ENCODE assay signal across 1 cellular context in the genomic region with DNA sequence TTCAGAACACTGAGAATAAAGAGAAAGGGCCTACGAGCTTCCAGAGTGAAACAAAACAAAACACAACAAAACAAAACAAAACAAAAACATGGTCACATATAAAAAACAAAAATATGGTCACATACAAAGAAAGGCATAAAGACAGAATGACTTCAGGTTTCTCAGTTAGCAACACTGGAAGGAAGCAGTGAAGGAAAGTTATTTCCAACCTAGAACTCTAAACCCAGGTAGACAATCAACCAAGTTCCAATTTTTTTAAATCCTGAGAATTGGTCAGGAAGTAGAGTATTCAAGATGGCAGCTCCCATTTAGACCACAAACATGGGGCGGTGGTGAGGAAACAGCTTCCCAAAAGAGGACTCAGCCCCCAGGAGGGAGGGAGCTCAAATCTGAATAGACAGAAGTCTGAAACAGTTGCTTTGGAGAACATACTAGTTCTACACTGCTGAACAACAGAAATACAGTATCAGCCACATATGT.
TF ChIP-seq lines count a peak whose summit lies in the region.

No MANE protein-coding gene starts in this region.

TF ChIP-seq in K562, 482 proteins besides CTCF, POLR2A, EP300 and RAD21 (continued from another document and continues in another):
- TF ChIP-seq, protein P1, sequence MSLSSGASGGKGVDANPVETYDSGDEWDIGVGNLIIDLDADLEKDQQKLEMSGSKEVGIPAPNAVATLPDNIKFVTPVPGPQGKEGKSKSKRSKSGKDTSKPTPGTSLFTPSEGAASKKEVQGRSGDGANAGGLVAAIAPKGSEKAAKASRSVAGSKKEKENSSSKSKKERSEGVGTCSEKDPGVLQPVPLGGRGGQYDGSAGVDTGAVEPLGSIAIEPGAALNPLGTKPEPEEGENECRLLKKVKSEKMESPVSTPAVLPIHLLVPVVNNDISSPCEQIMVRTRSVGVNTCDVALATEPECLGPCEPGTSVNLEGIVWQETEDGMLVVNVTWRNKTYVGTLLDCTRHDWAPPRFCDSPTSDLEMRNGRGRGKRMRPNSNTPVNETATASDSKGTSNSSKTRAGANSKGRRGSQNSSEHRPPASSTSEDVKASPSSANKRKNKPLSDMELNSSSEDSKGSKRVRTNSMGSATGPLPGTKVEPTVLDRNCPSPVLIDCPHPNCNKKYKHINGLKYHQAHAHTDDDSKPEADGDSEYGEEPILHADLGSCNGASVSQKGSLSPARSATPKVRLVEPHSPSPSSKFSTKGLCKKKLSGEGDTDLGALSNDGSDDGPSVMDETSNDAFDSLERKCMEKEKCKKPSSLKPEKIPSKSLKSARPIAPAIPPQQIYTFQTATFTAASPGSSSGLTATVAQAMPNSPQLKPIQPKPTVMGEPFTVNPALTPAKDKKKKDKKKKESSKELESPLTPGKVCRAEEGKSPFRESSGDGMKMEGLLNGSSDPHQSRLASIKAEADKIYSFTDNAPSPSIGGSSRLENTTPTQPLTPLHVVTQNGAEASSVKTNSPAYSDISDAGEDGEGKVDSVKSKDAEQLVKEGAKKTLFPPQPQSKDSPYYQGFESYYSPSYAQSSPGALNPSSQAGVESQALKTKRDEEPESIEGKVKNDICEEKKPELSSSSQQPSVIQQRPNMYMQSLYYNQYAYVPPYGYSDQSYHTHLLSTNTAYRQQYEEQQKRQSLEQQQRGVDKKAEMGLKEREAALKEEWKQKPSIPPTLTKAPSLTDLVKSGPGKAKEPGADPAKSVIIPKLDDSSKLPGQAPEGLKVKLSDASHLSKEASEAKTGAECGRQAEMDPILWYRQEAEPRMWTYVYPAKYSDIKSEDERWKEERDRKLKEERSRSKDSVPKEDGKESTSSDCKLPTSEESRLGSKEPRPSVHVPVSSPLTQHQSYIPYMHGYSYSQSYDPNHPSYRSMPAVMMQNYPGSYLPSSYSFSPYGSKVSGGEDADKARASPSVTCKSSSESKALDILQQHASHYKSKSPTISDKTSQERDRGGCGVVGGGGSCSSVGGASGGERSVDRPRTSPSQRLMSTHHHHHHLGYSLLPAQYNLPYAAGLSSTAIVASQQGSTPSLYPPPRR (CRISPR knock-in tag; IDR thresholded peaks at IDR 0.05; ENCODE audit: borderline replicate concordance) = no peak
- TF ChIP-seq SMARCB1 (IDR thresholded peaks at IDR 0.05; ENCODE audit: insufficient read length, low read depth) (no peak), MTA3 (IDR thresholded peaks at IDR 0.05; ENCODE audit: borderline replicate concordance) (no peak), PTRF (tag; IDR thresholded peaks at IDR 0.05) (peak; percentile 72), ZNF347 (CRISPR knock-in tag; IDR thresholded peaks at IDR 0.05; ENCODE audit: low read depth) (no peak), ZNF224 (CRISPR knock-in tag; IDR thresholded peaks at IDR 0.05) (no peak), SMAD3 (CRISPR knock-in tag; conservative IDR thresholded peaks at IDR 0.05) (0 out of 2 replicates have a peak, but pooled peaks have one; percentile 67), PRMT5 (CRISPR knock-in tag; IDR thresholded peaks at IDR 0.05) (no peak), NR4A1 (CRISPR knock-in tag; IDR thresholded peaks at IDR 0.05) (no peak), NR4A1 (tag; IDR thresholded peaks at IDR 0.05) (peak; percentile 73), ZFPM2 (CRISPR knock-in tag; IDR thresholded peaks at IDR 0.05) (no peak), ARID1B (IDR thresholded peaks at IDR 0.05) (0 out of 2 replicates have a peak, but pooled peaks have one; percentile 27), NR2F6 (CRISPR knock-in tag; IDR thresholded peaks at IDR 0.05) (no peak), PRPF4 (IDR thresholded peaks at IDR 0.05; ENCODE audit: insufficient read depth, low read depth, low read length, poor library complexity, severe bottlenecking) (no peak), RCOR1 (IDR thresholded peaks at IDR 0.05; ENCODE audit: borderline replicate concordance in 1 of 2, low read depth in 2 of 2, low read length in 2 of 2) (no peak), CSDE1 (IDR thresholded peaks at IDR 0.05) (peak in 1 of 2 experiments; percentile 66; a peak in 1 of 4 replicates), CBX2 (IDR thresholded peaks at IDR 0.05; ENCODE audit: insufficient read depth, low read length, poor library complexity, severe bottlenecking) (no peak)
- TF ChIP-seq, protein P2, sequence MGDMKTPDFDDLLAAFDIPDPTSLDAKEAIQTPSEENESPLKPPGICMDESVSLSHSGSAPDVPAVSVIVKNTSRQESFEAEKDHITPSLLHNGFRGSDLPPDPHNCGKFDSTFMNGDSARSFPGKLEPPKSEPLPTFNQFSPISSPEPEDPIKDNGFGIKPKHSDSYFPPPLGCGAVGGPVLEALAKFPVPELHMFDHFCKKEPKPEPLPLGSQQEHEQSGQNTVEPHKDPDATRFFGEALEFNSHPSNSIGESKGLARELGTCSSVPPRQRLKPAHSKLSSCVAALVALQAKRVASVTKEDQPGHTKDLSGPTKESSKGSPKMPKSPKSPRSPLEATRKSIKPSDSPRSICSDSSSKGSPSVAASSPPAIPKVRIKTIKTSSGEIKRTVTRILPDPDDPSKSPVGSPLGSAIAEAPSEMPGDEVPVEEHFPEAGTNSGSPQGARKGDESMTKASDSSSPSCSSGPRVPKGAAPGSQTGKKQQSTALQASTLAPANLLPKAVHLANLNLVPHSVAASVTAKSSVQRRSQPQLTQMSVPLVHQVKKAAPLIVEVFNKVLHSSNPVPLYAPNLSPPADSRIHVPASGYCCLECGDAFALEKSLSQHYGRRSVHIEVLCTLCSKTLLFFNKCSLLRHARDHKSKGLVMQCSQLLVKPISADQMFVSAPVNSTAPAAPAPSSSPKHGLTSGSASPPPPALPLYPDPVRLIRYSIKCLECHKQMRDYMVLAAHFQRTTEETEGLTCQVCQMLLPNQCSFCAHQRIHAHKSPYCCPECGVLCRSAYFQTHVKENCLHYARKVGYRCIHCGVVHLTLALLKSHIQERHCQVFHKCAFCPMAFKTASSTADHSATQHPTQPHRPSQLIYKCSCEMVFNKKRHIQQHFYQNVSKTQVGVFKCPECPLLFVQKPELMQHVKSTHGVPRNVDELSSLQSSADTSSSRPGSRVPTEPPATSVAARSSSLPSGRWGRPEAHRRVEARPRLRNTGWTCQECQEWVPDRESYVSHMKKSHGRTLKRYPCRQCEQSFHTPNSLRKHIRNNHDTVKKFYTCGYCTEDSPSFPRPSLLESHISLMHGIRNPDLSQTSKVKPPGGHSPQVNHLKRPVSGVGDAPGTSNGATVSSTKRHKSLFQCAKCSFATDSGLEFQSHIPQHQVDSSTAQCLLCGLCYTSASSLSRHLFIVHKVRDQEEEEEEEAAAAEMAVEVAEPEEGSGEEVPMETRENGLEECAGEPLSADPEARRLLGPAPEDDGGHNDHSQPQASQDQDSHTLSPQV (IDR thresholded peaks at IDR 0.05) = peak; percentile 72
- TF ChIP-seq, protein P3, sequence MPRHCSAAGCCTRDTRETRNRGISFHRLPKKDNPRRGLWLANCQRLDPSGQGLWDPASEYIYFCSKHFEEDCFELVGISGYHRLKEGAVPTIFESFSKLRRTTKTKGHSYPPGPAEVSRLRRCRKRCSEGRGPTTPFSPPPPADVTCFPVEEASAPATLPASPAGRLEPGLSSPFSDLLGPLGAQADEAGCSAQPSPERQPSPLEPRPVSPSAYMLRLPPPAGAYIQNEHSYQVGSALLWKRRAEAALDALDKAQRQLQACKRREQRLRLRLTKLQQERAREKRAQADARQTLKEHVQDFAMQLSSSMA (CRISPR knock-in tag; IDR thresholded peaks at IDR 0.05) = no peak
- TF ChIP-seq, protein P4, sequence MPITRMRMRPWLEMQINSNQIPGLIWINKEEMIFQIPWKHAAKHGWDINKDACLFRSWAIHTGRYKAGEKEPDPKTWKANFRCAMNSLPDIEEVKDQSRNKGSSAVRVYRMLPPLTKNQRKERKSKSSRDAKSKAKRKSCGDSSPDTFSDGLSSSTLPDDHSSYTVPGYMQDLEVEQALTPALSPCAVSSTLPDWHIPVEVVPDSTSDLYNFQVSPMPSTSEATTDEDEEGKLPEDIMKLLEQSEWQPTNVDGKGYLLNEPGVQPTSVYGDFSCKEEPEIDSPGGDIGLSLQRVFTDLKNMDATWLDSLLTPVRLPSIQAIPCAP (CRISPR knock-in tag; IDR thresholded peaks at IDR 0.05; ENCODE audit: borderline replicate concordance) = no peak
- TF ChIP-seq, protein P5, sequence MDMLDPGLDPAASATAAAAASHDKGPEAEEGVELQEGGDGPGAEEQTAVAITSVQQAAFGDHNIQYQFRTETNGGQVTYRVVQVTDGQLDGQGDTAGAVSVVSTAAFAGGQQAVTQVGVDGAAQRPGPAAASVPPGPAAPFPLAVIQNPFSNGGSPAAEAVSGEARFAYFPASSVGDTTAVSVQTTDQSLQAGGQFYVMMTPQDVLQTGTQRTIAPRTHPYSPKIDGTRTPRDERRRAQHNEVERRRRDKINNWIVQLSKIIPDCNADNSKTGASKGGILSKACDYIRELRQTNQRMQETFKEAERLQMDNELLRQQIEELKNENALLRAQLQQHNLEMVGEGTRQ (CRISPR knock-in tag; IDR thresholded peaks at IDR 0.05) = no peak
- TF ChIP-seq, protein P6, sequence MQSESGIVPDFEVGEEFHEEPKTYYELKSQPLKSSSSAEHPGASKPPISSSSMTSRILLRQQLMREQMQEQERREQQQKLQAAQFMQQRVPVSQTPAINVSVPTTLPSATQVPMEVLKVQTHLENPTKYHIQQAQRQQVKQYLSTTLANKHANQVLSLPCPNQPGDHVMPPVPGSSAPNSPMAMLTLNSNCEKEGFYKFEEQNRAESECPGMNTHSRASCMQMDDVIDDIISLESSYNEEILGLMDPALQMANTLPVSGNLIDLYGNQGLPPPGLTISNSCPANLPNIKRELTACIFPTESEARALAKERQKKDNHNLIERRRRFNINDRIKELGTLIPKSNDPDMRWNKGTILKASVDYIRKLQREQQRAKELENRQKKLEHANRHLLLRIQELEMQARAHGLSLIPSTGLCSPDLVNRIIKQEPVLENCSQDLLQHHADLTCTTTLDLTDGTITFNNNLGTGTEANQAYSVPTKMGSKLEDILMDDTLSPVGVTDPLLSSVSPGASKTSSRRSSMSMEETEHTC (IDR thresholded peaks at IDR 0.05) = no peak
- TF ChIP-seq, protein P7, sequence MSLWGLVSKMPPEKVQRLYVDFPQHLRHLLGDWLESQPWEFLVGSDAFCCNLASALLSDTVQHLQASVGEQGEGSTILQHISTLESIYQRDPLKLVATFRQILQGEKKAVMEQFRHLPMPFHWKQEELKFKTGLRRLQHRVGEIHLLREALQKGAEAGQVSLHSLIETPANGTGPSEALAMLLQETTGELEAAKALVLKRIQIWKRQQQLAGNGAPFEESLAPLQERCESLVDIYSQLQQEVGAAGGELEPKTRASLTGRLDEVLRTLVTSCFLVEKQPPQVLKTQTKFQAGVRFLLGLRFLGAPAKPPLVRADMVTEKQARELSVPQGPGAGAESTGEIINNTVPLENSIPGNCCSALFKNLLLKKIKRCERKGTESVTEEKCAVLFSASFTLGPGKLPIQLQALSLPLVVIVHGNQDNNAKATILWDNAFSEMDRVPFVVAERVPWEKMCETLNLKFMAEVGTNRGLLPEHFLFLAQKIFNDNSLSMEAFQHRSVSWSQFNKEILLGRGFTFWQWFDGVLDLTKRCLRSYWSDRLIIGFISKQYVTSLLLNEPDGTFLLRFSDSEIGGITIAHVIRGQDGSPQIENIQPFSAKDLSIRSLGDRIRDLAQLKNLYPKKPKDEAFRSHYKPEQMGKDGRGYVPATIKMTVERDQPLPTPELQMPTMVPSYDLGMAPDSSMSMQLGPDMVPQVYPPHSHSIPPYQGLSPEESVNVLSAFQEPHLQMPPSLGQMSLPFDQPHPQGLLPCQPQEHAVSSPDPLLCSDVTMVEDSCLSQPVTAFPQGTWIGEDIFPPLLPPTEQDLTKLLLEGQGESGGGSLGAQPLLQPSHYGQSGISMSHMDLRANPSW (CRISPR knock-in tag; IDR thresholded peaks at IDR 0.05) = no peak
- TF ChIP-seq, protein P8, sequence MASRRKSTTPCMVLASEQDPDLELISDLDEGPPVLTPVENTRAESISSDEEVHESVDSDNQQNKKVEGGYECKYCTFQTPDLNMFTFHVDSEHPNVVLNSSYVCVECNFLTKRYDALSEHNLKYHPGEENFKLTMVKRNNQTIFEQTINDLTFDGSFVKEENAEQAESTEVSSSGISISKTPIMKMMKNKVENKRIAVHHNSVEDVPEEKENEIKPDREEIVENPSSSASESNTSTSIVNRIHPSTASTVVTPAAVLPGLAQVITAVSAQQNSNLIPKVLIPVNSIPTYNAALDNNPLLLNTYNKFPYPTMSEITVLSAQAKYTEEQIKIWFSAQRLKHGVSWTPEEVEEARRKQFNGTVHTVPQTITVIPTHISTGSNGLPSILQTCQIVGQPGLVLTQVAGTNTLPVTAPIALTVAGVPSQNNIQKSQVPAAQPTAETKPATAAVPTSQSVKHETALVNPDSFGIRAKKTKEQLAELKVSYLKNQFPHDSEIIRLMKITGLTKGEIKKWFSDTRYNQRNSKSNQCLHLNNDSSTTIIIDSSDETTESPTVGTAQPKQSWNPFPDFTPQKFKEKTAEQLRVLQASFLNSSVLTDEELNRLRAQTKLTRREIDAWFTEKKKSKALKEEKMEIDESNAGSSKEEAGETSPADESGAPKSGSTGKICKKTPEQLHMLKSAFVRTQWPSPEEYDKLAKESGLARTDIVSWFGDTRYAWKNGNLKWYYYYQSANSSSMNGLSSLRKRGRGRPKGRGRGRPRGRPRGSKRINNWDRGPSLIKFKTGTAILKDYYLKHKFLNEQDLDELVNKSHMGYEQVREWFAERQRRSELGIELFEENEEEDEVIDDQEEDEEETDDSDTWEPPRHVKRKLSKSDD (conservative IDR thresholded peaks at IDR 0.05; ENCODE audit: low read length) = no peak
- TF ChIP-seq, protein P9, sequence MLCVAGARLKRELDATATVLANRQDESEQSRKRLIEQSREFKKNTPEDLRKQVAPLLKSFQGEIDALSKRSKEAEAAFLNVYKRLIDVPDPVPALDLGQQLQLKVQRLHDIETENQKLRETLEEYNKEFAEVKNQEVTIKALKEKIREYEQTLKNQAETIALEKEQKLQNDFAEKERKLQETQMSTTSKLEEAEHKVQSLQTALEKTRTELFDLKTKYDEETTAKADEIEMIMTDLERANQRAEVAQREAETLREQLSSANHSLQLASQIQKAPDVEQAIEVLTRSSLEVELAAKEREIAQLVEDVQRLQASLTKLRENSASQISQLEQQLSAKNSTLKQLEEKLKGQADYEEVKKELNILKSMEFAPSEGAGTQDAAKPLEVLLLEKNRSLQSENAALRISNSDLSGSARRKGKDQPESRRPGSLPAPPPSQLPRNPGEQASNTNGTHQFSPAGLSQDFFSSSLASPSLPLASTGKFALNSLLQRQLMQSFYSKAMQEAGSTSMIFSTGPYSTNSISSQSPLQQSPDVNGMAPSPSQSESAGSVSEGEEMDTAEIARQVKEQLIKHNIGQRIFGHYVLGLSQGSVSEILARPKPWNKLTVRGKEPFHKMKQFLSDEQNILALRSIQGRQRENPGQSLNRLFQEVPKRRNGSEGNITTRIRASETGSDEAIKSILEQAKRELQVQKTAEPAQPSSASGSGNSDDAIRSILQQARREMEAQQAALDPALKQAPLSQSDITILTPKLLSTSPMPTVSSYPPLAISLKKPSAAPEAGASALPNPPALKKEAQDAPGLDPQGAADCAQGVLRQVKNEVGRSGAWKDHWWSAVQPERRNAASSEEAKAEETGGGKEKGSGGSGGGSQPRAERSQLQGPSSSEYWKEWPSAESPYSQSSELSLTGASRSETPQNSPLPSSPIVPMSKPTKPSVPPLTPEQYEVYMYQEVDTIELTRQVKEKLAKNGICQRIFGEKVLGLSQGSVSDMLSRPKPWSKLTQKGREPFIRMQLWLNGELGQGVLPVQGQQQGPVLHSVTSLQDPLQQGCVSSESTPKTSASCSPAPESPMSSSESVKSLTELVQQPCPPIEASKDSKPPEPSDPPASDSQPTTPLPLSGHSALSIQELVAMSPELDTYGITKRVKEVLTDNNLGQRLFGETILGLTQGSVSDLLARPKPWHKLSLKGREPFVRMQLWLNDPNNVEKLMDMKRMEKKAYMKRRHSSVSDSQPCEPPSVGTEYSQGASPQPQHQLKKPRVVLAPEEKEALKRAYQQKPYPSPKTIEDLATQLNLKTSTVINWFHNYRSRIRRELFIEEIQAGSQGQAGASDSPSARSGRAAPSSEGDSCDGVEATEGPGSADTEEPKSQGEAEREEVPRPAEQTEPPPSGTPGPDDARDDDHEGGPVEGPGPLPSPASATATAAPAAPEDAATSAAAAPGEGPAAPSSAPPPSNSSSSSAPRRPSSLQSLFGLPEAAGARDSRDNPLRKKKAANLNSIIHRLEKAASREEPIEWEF (CRISPR knock-in tag; IDR thresholded peaks at IDR 0.05) = 0 out of 2 replicates have a peak, but pooled peaks have one; percentile 15
